ENCODE assay signal across 8 cellular contexts in the genomic region with DNA sequence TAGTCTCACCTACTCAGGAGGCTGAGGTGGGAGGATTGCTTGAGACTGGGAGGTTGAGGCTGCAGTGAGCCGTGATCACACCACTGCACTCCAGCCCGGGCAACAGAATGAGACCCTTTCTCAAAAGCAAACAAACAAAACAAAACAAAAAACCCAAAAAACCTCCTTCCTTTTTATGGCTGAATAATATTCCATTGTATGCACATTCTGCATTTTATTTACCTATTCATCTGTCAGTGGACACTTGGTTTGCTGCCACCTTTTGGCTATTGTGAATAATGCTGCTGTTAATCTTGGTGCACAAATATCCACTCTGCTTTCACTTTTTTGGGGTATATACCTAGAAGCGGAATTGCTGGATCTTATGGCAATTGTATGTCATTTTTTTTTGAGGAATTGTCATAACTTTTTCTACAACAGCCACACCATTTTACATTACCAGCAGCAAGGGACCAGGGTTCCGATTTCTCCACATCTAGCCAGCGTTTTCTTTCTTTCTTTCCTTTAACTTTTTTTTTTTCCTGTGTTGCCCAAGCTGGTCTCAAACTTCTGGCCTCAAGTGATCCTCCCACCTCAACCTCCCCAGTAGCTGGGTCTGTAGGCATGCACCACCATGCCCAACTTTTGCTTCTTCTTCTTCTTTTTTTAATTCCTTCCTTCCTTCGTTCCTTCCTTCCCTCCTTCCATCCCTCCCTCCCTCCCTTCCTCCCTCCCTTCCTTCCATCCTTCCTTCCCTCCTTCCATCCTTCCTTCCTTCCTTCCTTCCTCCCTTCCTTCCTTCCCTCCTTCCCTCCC. TPM values are rescaled to one million over a fixed set of nuclear protein-coding genes. Genes with fewer than 3 reads are reported as not detected.
A peak's percentile ranks its signal among the peaks of the same experiment; 100 is the strongest.
DNase-seq lines count a peak whose midpoint lies in the region; ATAC-seq and TF ChIP-seq lines count a peak whose summit lies in the region.

No MANE protein-coding gene starts in this region.

- POLR2A ChIA-PET in Panc1 (lab: Charles Lee), result no interaction called here

- H3K4me1 ChIP-seq in heart left ventricle (no peaks in the 10 kb centered on the region), Panc1 (ENCODE audit: control insufficient read depth, insufficient read depth, low read length) (peaks cover 9% of the 10 kb centered on the region), upper lobe of left lung (no peaks in the 10 kb centered on the region)

- peaks cover 0 to 13% (median 5%) of the 10 kb centered on the region in 12 donors for H3K9me3 ChIP-seq in heart left ventricle
- peaks cover 5% of the 10 kb centered on the region; the same call in 1 of the 2 replicates for H3K9me3 ChIP-seq in Panc1 (ENCODE audit: control insufficient read depth, insufficient read depth, low read depth, low read length)
- peaks cover 0 to 11% (median 7%) of the 10 kb centered on the region in 4 donors for H3K9me3 ChIP-seq in upper lobe of left lung

- H3K27me3 ChIP-seq in heart left ventricle (peaks cover 0 to 35% (median 0%) of the 10 kb centered on the region in 9 donors), Panc1 (ENCODE audit: control insufficient read depth, insufficient read depth, low read length) (no peaks in the 10 kb centered on the region), upper lobe of left lung (peaks cover 0 to 6% (median 0%) of the 10 kb centered on the region in 4 donors)

- CTCF ChIA-PET in Panc1 (lab: Charles Lee), result interaction anchor here (0.6 kb wide), 1 partner anchor 11 kb away, joined by 6 read pairs; no protein-coding TSS in a partner anchor

- DNase-seq in heart left ventricle (no peak), left cardiac atrium (no peak), Panc1 (ENCODE audit: low read depth, low spot score) (peak; percentile 25), fibroblast of peridontal ligament (ENCODE audit: extremely low read depth) (peak; percentile 44), upper lobe of left lung (no peak), NCI-H2107 treated with DMSO at 0.1 percent for 48 hours (lab: John Stamatoyannopoulos, UW; ENCODE audit: unreplicated experiment) (no peak), hippocampal formation (lab: John Stamatoyannopoulos, UW) (no peak)

- H3K27me3 Mint-ChIP-seq in stimulated activated memory B cell treated with anti-CD40 and anti-IgM and Interleukin-4, amounts not matched to agents 10 μg/mL and 1 μg/mL and 100 μg/mL, for 72 hours, result peaks cover 77% of the 10 kb centered on the region

- H3K36me3 ChIP-seq in heart left ventricle (no peaks in the 10 kb centered on the region), Panc1 (ENCODE audit: control insufficient read depth, insufficient read depth, low read length) (no peaks in the 10 kb centered on the region), upper lobe of left lung (no peaks in the 10 kb centered on the region)

- H3K36me3 Mint-ChIP-seq in stimulated activated memory B cell treated with anti-CD40 and anti-IgM and Interleukin-4, amounts not matched to agents 10 μg/mL and 1 μg/mL and 100 μg/mL, for 72 hours, result peaks cover 3% of the 10 kb centered on the region

- no peak overlapping the region for H3K4me3 ChIP-seq in heart left ventricle
- H3K4me3 ChIP-seq in Panc1 (ENCODE audit: low read depth in 2 of 2, low read length in 2 of 2), result no peak overlapping the region
- no peak overlapping the region for H3K4me3 ChIP-seq in upper lobe of left lung

- TF ChIP-seq CTCF in heart left ventricle (IDR thresholded peaks at IDR 0.05) (peak in 11 of 12 donors; percentile 28 to 56 (median 49)), Panc1 (IDR thresholded peaks at IDR 0.05) (peak; percentile 76), upper lobe of left lung (IDR thresholded peaks at IDR 0.05) (peak; percentile 29 to 63 (median 42))

- ATAC-seq in heart left ventricle (no peak), left cardiac atrium (no peak), Panc1 (no peak), upper lobe of left lung (ENCODE audit: low FRiP score in 2 of 2) (no peak)
- ATAC-seq in stimulated activated memory B cell treated with anti-CD40 and anti-IgM and Interleukin-4, amounts not matched to agents 10 μg/mL and 1 μg/mL and 100 μg/mL, for 72 hours, result no peak

- no peak overlapping the region for H3K27ac Mint-ChIP-seq in stimulated activated memory B cell treated with anti-CD40 and anti-IgM and Interleukin-4, amounts not matched to agents 10 μg/mL and 1 μg/mL and 100 μg/mL, for 72 hours

- intact Hi-C loops in heart left ventricle (cut with DNase I) (loop anchor here in 1 of 10 donors (10.0 kb wide), 1 partner anchor 500 kb away; no protein-coding TSS in a partner anchor), left cardiac atrium (cut with DNase I) (no loop called here), Panc1 (cut with micrococcal nuclease; ENCODE audit: unreplicated experiment) (loop anchor here (10.0 kb wide), 1 partner anchor 230 kb away; no protein-coding TSS in a partner anchor)

- WGBS in heart left ventricle, 4 donors, result 91 to 92% (median 91%) methylated on average over 6 of the region's 6 CpGs
- 91 to 93% methylated on average over 6 of the region's 6 CpGs for WGBS in upper lobe of left lung, 2 donors

- H3K4me1 Mint-ChIP-seq in stimulated activated memory B cell treated with anti-CD40 and anti-IgM and Interleukin-4, amounts not matched to agents 10 μg/mL and 1 μg/mL and 100 μg/mL, for 72 hours, result peaks cover 9% of the 10 kb centered on the region

- peaks cover 3% of the 10 kb centered on the region for H3K9me3 Mint-ChIP-seq in stimulated activated memory B cell treated with anti-CD40 and anti-IgM and Interleukin-4, amounts not matched to agents 10 μg/mL and 1 μg/mL and 100 μg/mL, for 72 hours

- no peak for TF ChIP-seq EP300 in upper lobe of left lung (IDR thresholded peaks at IDR 0.05)

- no TSS peak for BruUV-seq in Panc1 (replicated peaks; lab: Mats Ljungman, UMichigan)

- no peak overlapping the region for H3K27ac ChIP-seq in heart left ventricle
- no peak overlapping the region for H3K27ac ChIP-seq in Panc1 (ENCODE audit: low read length)
- no peak overlapping the region for H3K27ac ChIP-seq in upper lobe of left lung

- TF ChIP-seq POLR2A in heart left ventricle (IDR thresholded peaks at IDR 0.05) (no peak), upper lobe of left lung (IDR thresholded peaks at IDR 0.05) (no peak)

- no peak overlapping the region for H3K4me3 Mint-ChIP-seq in stimulated activated memory B cell treated with anti-CD40 and anti-IgM and Interleukin-4, amounts not matched to agents 10 μg/mL and 1 μg/mL and 100 μg/mL, for 72 hours

- in situ Hi-C loops in Panc1 (cut with HindIII; ENCODE audit: low pct_unique_long_range_greater_than_20kb, low sequenced_read_pairs), result no loop called here

RNA-seq across cellular contexts. Expression of gene NKX2-5, which starts 30.6 kb away (rescaled TPM):
- total RNA-seq in heart left ventricle, result 100 to 1,000 TPM; 132 to 451 (median 247) TPM
- polyA plus RNA-seq in heart left ventricle, result 100 to 1,000 TPM; 153 to 356 TPM
- 100 to 1,000 TPM; 148 to 157 TPM for total RNA-seq in left cardiac atrium
- not detected for total RNA-seq in Panc1 (2021; ENCODE audit: unreplicated experiment)
- not detected for polyA plus RNA-seq in Panc1 (2012; ENCODE audit: insufficient read length)
- total RNA-seq in upper lobe of left lung, result not detected

Comparison
In these comparisons a context has a peak if more than half of its experiments do, and no peak if none do; other contexts are left out.
1. DNase-seq: peak in Panc1 (single experiment) and fibroblast of peridontal ligament (single experiment); none in heart left ventricle (0 of 5), left cardiac atrium (single experiment), upper lobe of left lung (0 of 2), NCI-H2107 treated with DMSO at 0.1 percent for 48 hours (single experiment) and hippocampal formation (0 of 2).
2. RNA of gene NKX2-5, which starts 30.6 kb away (total RNA-seq): 132 to 451 TPM in heart left ventricle and 148 to 157 TPM in left cardiac atrium; not detected in Panc1 (single experiment) and not detected in upper lobe of left lung; every median in the first group is over 100 times any median in the second.
3. Peak in every context shown above with its lines, with median percentiles within 50 percentile points of each other: CTCF ChIP-seq.